8 cellular contexts compared by ENCODE assay signal in genomic region chr12:52280319-52280795, GRCh38. TPM values are rescaled to one million over a fixed set of nuclear protein-coding genes. Genes with fewer than 3 reads are reported as not detected.
DNase-seq lines count a peak whose midpoint lies in the region; ATAC-seq and TF ChIP-seq lines count a peak whose summit lies in the region.

No MANE protein-coding gene starts in this region.

- POLR2A ChIA-PET in Caco-2 (lab: Charles Lee): interaction anchor here (1.5 kb wide), 1 partner anchor 28 kb away, joined by 3 read pairs; no protein-coding TSS in a partner anchor

- H3K27ac ChIP-seq in epithelial cell of prostate: peak overlapping the region; percentile 100

- CTCF ChIA-PET in Caco-2 (lab: Charles Lee): interaction anchor here (1.4 to 2.7 kb wide), 4 partner anchors 39 to 64 kb away, joined by 3 to 8 read pairs (median 6); no protein-coding TSS in a partner anchor

- H3K4me3 Mint-ChIP-seq in Caco-2 (ENCODE audit: unreplicated experiment): no peak overlapping the region

- H3K27me3 ChIP-seq in Caco-2 (replicated peaks; ENCODE audit: control insufficient read depth, insufficient read depth, low read length): no peaks in the 10 kb centered on the region

- no peaks in the 10 kb centered on the region for H3K9me3 ChIP-seq in Caco-2

- no peak overlapping the region for H3K4me3 ChIP-seq in Caco-2 (ENCODE audit: low read depth, low read length)

- H3K36me3 Mint-ChIP-seq in Caco-2 (ENCODE audit: insufficient read depth, unreplicated experiment): no peaks in the 10 kb centered on the region

- DNase-seq in Caco-2 (peak; percentile 70 to 76), NCI-H69 (lab: John Stamatoyannopoulos, UW) (peak; percentile 66), epithelial cell of prostate (ENCODE audit: low read depth, low spot score) (peak; percentile 96), omental fat pad (ENCODE audit: low spot score) (no peak), NCI-H345 treated with DMSO at 0.1 percent for 48 hours (lab: John Stamatoyannopoulos, UW; ENCODE audit: unreplicated experiment) (no peak)

- H3K36me3 ChIP-seq in Caco-2 (ENCODE audit: control insufficient read depth, insufficient read depth, low read length): no peaks in the 10 kb centered on the region

- H3K27ac Mint-ChIP-seq in Caco-2 (ENCODE audit: unreplicated experiment): peak overlapping the region; percentile 89

- ATAC-seq in omental fat pad (ENCODE audit: low FRiP score): peak; percentile 60
- no peak for ATAC-seq in GM18520 (IDR thresholded peaks at IDR 0.05; ENCODE audit: unreplicated experiment)
- no peak for ATAC-seq in HG02571 (IDR thresholded peaks at IDR 0.05; ENCODE audit: unreplicated experiment)
- ATAC-seq in GM21423 (IDR thresholded peaks at IDR 0.05; ENCODE audit: unreplicated experiment): no peak

- H3K9me3 Mint-ChIP-seq in Caco-2 (ENCODE audit: unreplicated experiment): no peaks in the 10 kb centered on the region

- no TSS peak for BruUV-seq in Caco-2 (replicated peaks; lab: Mats Ljungman, UMichigan)

- peaks cover 27% of the 10 kb centered on the region for H3K4me1 Mint-ChIP-seq in Caco-2 (ENCODE audit: low read depth, unreplicated experiment)

- peaks cover 33% of the 10 kb centered on the region for H3K4me1 ChIP-seq in Caco-2

- TF ChIP-seq CTCF in Caco-2 (IDR thresholded peaks at IDR 0.05; ENCODE audit: insufficient read depth in 1 of 2, low read depth in 1 of 2, low read length in 1 of 2, severe bottlenecking in 1 of 2, unreplicated experiment in 1 of 2) (no peak), omental fat pad (IDR thresholded peaks at IDR 0.05) (no peak)

- no peaks in the 10 kb centered on the region for H3K27me3 Mint-ChIP-seq in Caco-2 (ENCODE audit: insufficient read depth, unreplicated experiment)

- intact Hi-C loops in Caco-2 (cut with micrococcal nuclease; ENCODE audit: unreplicated experiment): loop anchor here (2.0 to 5.0 kb wide), 4 partner anchors 18 to 47 kb away; no protein-coding TSS in a partner anchor

RNA-seq across cellular contexts. Expression of gene KRT86, which starts 5.9 kb away (rescaled TPM):
- not detected in 2 replicates for total RNA-seq in Caco-2 (2022)
- total RNA-seq in omental fat pad: under 1 TPM in 1 of 4 donors, not detected in 3; 0.37 TPM

RNA-seq across cellular contexts. Expression of gene KRT81, which starts 11.0 kb away (rescaled TPM):
- total RNA-seq in Caco-2 (2022): 0.28 and 0.45 TPM in 2 replicates
- not detected for total RNA-seq in omental fat pad

RNA-seq across cellular contexts. Expression of gene KRT83, which starts 40.8 kb away (rescaled TPM):
- not detected in 2 replicates for total RNA-seq in Caco-2 (2022)
- total RNA-seq in omental fat pad: not detected

RNA-seq across cellular contexts. Expression of gene KRT7, which starts 47.3 kb away (rescaled TPM):
- total RNA-seq in Caco-2 (2022) (13.9 and 19.9 TPM in 2 replicates), omental fat pad (100 to 1,000 TPM in 3 of 4 donors, 1 to 10 TPM in 1; 2.5 to 248 (median 111) TPM)

Comparison
In these comparisons a context has a peak if more than half of its experiments do, and no peak if none do; other contexts are left out.
1. DNase-seq: peak in Caco-2 (2 of 2), NCI-H69 (single experiment) and epithelial cell of prostate (single experiment); none in omental fat pad (single experiment) and NCI-H345 treated with DMSO at 0.1 percent for 48 hours (single experiment).